Comparison of ENCODE assay signal across 20 cellular contexts in genomic region chr1:29655145-29655544, GRCh38.
"Had no signal": no experiment of that assay in that cellular context is flagged by ENCODE, and none has a peak within 500 bp of the region (broad histone marks: within the 10 kb centered on the region; RNA-seq: fewer than 3 reads in every experiment).

No MANE protein-coding gene starts in this region.

- DNase-seq: activated CD4-positive, alpha-beta T cell treated with anti-CD3 and anti-CD28 coated beads, Interleukin-2, amount 10 ng/mL, durations not matched to agents 24 days and 14 days; activated CD4-positive, CD25-positive, alpha-beta regulatory T cell; activated effector memory CD4-positive, alpha-beta T cell treated with anti-CD3 and anti-CD28 coated beads, Interleukin-2, amount 50 U/mL, for 16 hours; effector CD4-positive, alpha-beta T cell; foreskin keratinocyte; left colon; midbrain; pancreas; stimulated activated CD4-positive, alpha-beta T cell treated with anti-CD3 and anti-CD28 coated beads, Interleukin-15, amount 100 ng/mL, for 24 hours; stimulated activated CD4-positive, alpha-beta T cell treated with anti-CD3 and anti-CD28 coated beads, Interleukin-4, amount 100 ng/mL, for 1 hour; stimulated activated naive CD4-positive, alpha-beta T cell treated with Interleukin-2 at 50 U/mL for 16 hours had no signal

- H3K27me3 ChIP-seq: adrenal gland, neural progenitor cell, pancreas, SJSA1, upper lobe of left lung had no signal

- H3K4me3 Mint-ChIP-seq: activated CD4-positive, alpha-beta T cell treated with anti-CD3 and anti-CD28 coated beads, Interleukin-2, amount 10 ng/mL, durations not matched to agents 24 days and 14 days; activated naive CD4-positive, alpha-beta T cell treated with anti-CD3 and anti-CD28 coated beads, Interleukin-2, amount 50 U/mL, for 24 hours; activated T-cell treated with anti-CD3 and anti-CD28 coated beads, Interleukin-2, amount 50 U/mL, for 24 hours; neural progenitor cell had no signal

- H3K9me3 Mint-ChIP-seq: activated naive CD4-positive, alpha-beta T cell treated with anti-CD3 and anti-CD28 coated beads, Interleukin-2, amount 50 U/mL, for 24 hours had no signal

- H3K27ac ChIP-seq: adrenal gland, coronary artery, foreskin keratinocyte, neural progenitor cell, pancreas, SJSA1, skin epidermis, upper lobe of left lung had no signal

- H3K27ac Mint-ChIP-seq: activated CD4-positive, alpha-beta T cell treated with anti-CD3 and anti-CD28 coated beads, Interleukin-2, amount 10 ng/mL, durations not matched to agents 24 days and 14 days; activated naive CD4-positive, alpha-beta T cell treated with anti-CD3 and anti-CD28 coated beads, Interleukin-2, amount 50 U/mL, for 24 hours; activated T-cell treated with anti-CD3 and anti-CD28 coated beads, Interleukin-2, amount 50 U/mL, for 24 hours; neural progenitor cell had no signal

- ATAC-seq: foreskin keratinocyte, left colon had no signal

- H3K4me3 ChIP-seq: adrenal gland, coronary artery, lung, neural progenitor cell, pancreas, SJSA1, skin epidermis, upper lobe of left lung had no signal

- H3K36me3 ChIP-seq: adrenal gland, neural progenitor cell, pancreas, SJSA1, upper lobe of left lung had no signal

- H3K9ac ChIP-seq: neural progenitor cell had no signal

- H3K36me3 Mint-ChIP-seq: activated naive CD4-positive, alpha-beta T cell treated with anti-CD3 and anti-CD28 coated beads, Interleukin-2, amount 50 U/mL, for 24 hours; neural progenitor cell had no signal

- H2AFZ ChIP-seq: neural progenitor cell had no signal

- H3K4me1 ChIP-seq: adrenal gland, foreskin keratinocyte, neural progenitor cell, pancreas, SJSA1, upper lobe of left lung had no signal

- H3K4me1 Mint-ChIP-seq: activated CD4-positive, alpha-beta T cell treated with anti-CD3 and anti-CD28 coated beads, Interleukin-2, amount 10 ng/mL, durations not matched to agents 24 days and 14 days; activated naive CD4-positive, alpha-beta T cell treated with anti-CD3 and anti-CD28 coated beads, Interleukin-2, amount 50 U/mL, for 24 hours had no signal

- H3K4me2 ChIP-seq: neural progenitor cell had no signal
